8 cellular contexts compared by ENCODE assay signal in genomic region chr17:75904749-75905521, GRCh38. TPM values are rescaled to one million over a fixed set of nuclear protein-coding genes. Genes with fewer than 3 reads are reported as not detected.
A peak's percentile ranks its signal among the peaks of the same experiment; 100 is the strongest.
DNase-seq lines count a peak whose midpoint lies in the region; ATAC-seq and TF ChIP-seq lines count a peak whose summit lies in the region.

TSS of gene MRPL38 (minus strand) at chr17:75904884. CDS start at chr17:75904875, 9 bp downstream.

- H3K27me3 ChIP-seq in breast epithelium, result no peaks in the 10 kb centered on the region
- no peaks in the 10 kb centered on the region for H3K27me3 ChIP-seq in smooth muscle cell (ENCODE audit: low read depth)

- WGBS in smooth muscle cell (ENCODE audit: low lambda C conversion rate), result 6% methylated on average over 60 of the region's 69 CpGs

- H3K4me1 ChIP-seq in breast epithelium (peaks cover 0 to 6% of the 10 kb centered on the region in 2 donors), smooth muscle cell (ENCODE audit: low read depth) (peaks cover 9% of the 10 kb centered on the region)

- TF ChIP-seq POLR2A in breast epithelium (IDR thresholded peaks at IDR 0.05), result no peak

- H3K9ac ChIP-seq in smooth muscle cell (ENCODE audit: low read depth), result peak within 1 kb of the TSS; percentile 86

- H3K4me2 ChIP-seq in smooth muscle cell, result peak within 1 kb of the TSS; percentile 96

- H4K20me1 ChIP-seq in smooth muscle cell (ENCODE audit: low read depth), result no peaks in the 10 kb centered on the region

- DNase-seq in AG04449 (ENCODE audit: low read depth, low spot score) (peak; percentile 40), NCI-H2196 (lab: John Stamatoyannopoulos, UW; ENCODE audit: unreplicated experiment) (peak; percentile 99), breast epithelium (ENCODE audit: low spot score in 2 of 2) (peak; percentile 94), iPS-NIHi11 (ENCODE audit: low spot score) (peak; percentile 99), smooth muscle cell (lab: John Stamatoyannopoulos, UW; ENCODE audit: unreplicated experiment) (peak; percentile 79)

- POLR2A ChIA-PET in AG04449 (lab: Yijun Ruan, JAX), result interaction anchor here (0.6 to 1.6 kb wide), 5 partner anchors 10 to 125 kb away, joined by 3 to 6 read pairs (median 3); partner anchors contain the start of gene FBF1

- TF ChIP-seq CTCF in AG04449 (IDR thresholded peaks at IDR 0.05; ENCODE audit: insufficient read depth, low read length, missing control alignments) (peak; percentile 95), VCaP (conservative IDR thresholded peaks at IDR 0.05) (peak; percentile 98), breast epithelium (IDR thresholded peaks at IDR 0.05) (peak; percentile 100), smooth muscle cell (IDR thresholded peaks at IDR 0.05; ENCODE audit: borderline replicate concordance, insufficient read depth, poor library complexity, severe bottlenecking) (peak; percentile 100)

- H3K27ac ChIP-seq in VCaP, result peak within 1 kb of the TSS; percentile 86
- peak within 1 kb of the TSS; percentile 88 to 91 for H3K27ac ChIP-seq in breast epithelium
- H3K27ac ChIP-seq in smooth muscle cell (ENCODE audit: low read depth), result peak within 1 kb of the TSS; percentile 27

- no peaks in the 10 kb centered on the region for H3K9me3 ChIP-seq in breast epithelium
- no peaks in the 10 kb centered on the region for H3K9me3 ChIP-seq in smooth muscle cell (replicated peaks; ENCODE audit: low read depth)

- peak within 1 kb of the TSS; percentile 88 for H2AFZ ChIP-seq in smooth muscle cell (ENCODE audit: low read depth)

- H3K36me3 ChIP-seq in breast epithelium, result no peaks in the 10 kb centered on the region
- no peaks in the 10 kb centered on the region for H3K36me3 ChIP-seq in smooth muscle cell (ENCODE audit: low read depth)

- CTCF ChIA-PET in AG04449 (lab: Yijun Ruan, JAX), result interaction anchor here (0.6 to 10.7 kb wide), 36 partner anchors 9 to 479 kb away, joined by 3 to 276 read pairs (median 4); partner anchors contain the start of genes CDK3, FBF1, GALK1 and SPHK1

- peaks cover 7% of the 10 kb centered on the region for H3K79me2 ChIP-seq in smooth muscle cell (ENCODE audit: low read depth)

- H3K4me3 ChIP-seq in AG04449 (ENCODE audit: low read depth, low read length) (peak within 1 kb of the TSS; percentile 75), breast epithelium (peak within 1 kb of the TSS; percentile 78 to 88 (median 83)), smooth muscle cell (peak within 1 kb of the TSS; percentile 94)

- intact Hi-C loops in breast epithelium (cut with DNase I; ENCODE audit: low total_unique reads), result no loop called here

- H3F3A ChIP-seq in smooth muscle cell (ENCODE audit: low read depth), result peaks cover 4% of the 10 kb centered on the region

- ATAC-seq in GM18868 (IDR thresholded peaks at IDR 0.05; ENCODE audit: unreplicated experiment) (peak; percentile 98), HG03108 (IDR thresholded peaks at IDR 0.05; ENCODE audit: unreplicated experiment) (peak; percentile 94)

RNA-seq across cellular contexts. Expression of gene MRPL38, which starts in this region (rescaled TPM):
- total RNA-seq in breast epithelium (10 to 100 TPM; 29.4 to 39.0 (median 36.6) TPM), smooth muscle cell (32.6 and 48.4 TPM in 2 replicates)
- polyA plus RNA-seq in smooth muscle cell, result 90.5 and 107 TPM in 2 replicates

Comparison
In these comparisons a context has a peak if more than half of its experiments do, and no peak if none do; other contexts are left out.
1. Peak in every context shown above with its lines: DNase-seq, ATAC-seq, H3K4me3 ChIP-seq and H3K27ac ChIP-seq.
2. DNase-seq: peak in every context shown above with its lines; median percentile 99 in NCI-H2196; 99 in iPS-NIHi11; 94 in breast epithelium; 79 in smooth muscle cell; 40 in AG04449.
3. H3K27ac ChIP-seq: peak in every context shown above with its lines; median percentile 90 in breast epithelium; 86 in VCaP; 27 in smooth muscle cell.